In genomic region chr19:17309962-17310461, GRCh38 we compare ENCODE assay signal across 8 cellular contexts. TPM values are rescaled to one million over a fixed set of nuclear protein-coding genes. Genes with fewer than 3 reads are reported as not detected.
A peak's percentile ranks its signal among the peaks of the same experiment; 100 is the strongest.
DNase-seq lines count a peak whose midpoint lies in the region; ATAC-seq and TF ChIP-seq lines count a peak whose summit lies in the region.

No MANE protein-coding gene starts in this region.

- H3K27ac Mint-ChIP-seq in T-helper 1 cell treated with Interleukin-12 subunit alpha and Interleukin-12 subunit beta and Interleukin-4 antibody, amounts not matched to agents 30 μg/mL and 1 μg/mL, for 36 hours = peak overlapping the region; percentile 95

- H3K4me1 ChIP-seq in foreskin keratinocyte = peaks cover 8% of the 10 kb centered on the region

- H3K36me3 ChIP-seq in H7 (replicated peaks; ENCODE audit: control insufficient read depth, insufficient read depth, low read length) = peaks cover 6% of the 10 kb centered on the region

- H3K27me3 ChIP-seq in H7 (ENCODE audit: control insufficient read depth, insufficient read depth, low read length) (no peaks in the 10 kb centered on the region), foreskin keratinocyte (no peaks in the 10 kb centered on the region)

- DNase-seq in H7 (no peak), foreskin keratinocyte (no peak), posterior vena cava (ENCODE audit: low spot score) (no peak), NCI-H2029 treated with DMSO at 0.1 percent for 48 hours (lab: John Stamatoyannopoulos, UW) (no peak), globus pallidus (ENCODE audit: low spot score) (no peak)

- no peaks in the 10 kb centered on the region for H3K27me3 Mint-ChIP-seq in T-helper 1 cell treated with Interleukin-12 subunit alpha and Interleukin-12 subunit beta and Interleukin-4 antibody, amounts not matched to agents 30 μg/mL and 1 μg/mL, for 36 hours (ENCODE audit: low read depth)

- H3K4me3 ChIP-seq in H7 (ENCODE audit: insufficient read depth, low read depth, low read length) = peak overlapping the region; percentile 96
- H3K4me3 ChIP-seq in skin epidermis = peak overlapping the region; percentile 61 to 97 (median 90)

- H3K4me3 Mint-ChIP-seq in T-helper 1 cell treated with Interleukin-12 subunit alpha and Interleukin-12 subunit beta and Interleukin-4 antibody, amounts not matched to agents 30 μg/mL and 1 μg/mL, for 36 hours = peak overlapping the region; percentile 97

- H3K27ac ChIP-seq in foreskin keratinocyte = peak overlapping the region; percentile 13
- H3K27ac ChIP-seq in skin epidermis = peak overlapping the region; percentile 65 to 96 (median 88)

- H3K36me3 Mint-ChIP-seq in T-helper 1 cell treated with Interleukin-12 subunit alpha and Interleukin-12 subunit beta and Interleukin-4 antibody, amounts not matched to agents 30 μg/mL and 1 μg/mL, for 36 hours (ENCODE audit: low read depth) = peaks cover 10% of the 10 kb centered on the region

- ATAC-seq in foreskin keratinocyte (no peak), GM19035 (IDR thresholded peaks at IDR 0.05; ENCODE audit: unreplicated experiment) (no peak)

- no peaks in the 10 kb centered on the region for H3K9me3 Mint-ChIP-seq in T-helper 1 cell treated with Interleukin-12 subunit alpha and Interleukin-12 subunit beta and Interleukin-4 antibody, amounts not matched to agents 30 μg/mL and 1 μg/mL, for 36 hours

- intact Hi-C loops in posterior vena cava (cut with DNase I) = no loop called here

- no peak for TF ChIP-seq CTCF in foreskin keratinocyte (conservative IDR thresholded peaks at IDR 0.05)

- H3K4me1 Mint-ChIP-seq in T-helper 1 cell treated with Interleukin-12 subunit alpha and Interleukin-12 subunit beta and Interleukin-4 antibody, amounts not matched to agents 30 μg/mL and 1 μg/mL, for 36 hours (ENCODE audit: low read depth) = peaks cover 37% of the 10 kb centered on the region

RNA-seq across cellular contexts. Expression of gene DDA1, which starts 0.6 kb away (rescaled TPM):
- 32.8 and 50.8 TPM in 2 replicates for total RNA-seq in H7 (2014; rRNA removed; shearing (Covaris generic))
- total RNA-seq in foreskin keratinocyte (54.7 and 59.1 TPM in 2 replicates), posterior vena cava (10 to 100 TPM; 30.7 to 33.9 TPM)
- polyA plus RNA-seq in foreskin keratinocyte = 76.4 and 78.6 TPM in 2 replicates

RNA-seq across cellular contexts. Expression of gene MRPL34, which starts 4.3 kb away (rescaled TPM):
- total RNA-seq in H7 (2014; rRNA removed; shearing (Covaris generic)) = 76.7 and 121 TPM in 2 replicates
- total RNA-seq in foreskin keratinocyte (38.8 and 43.6 TPM in 2 replicates), posterior vena cava (10 to 100 TPM; 52.2 to 54.6 TPM)
- polyA plus RNA-seq in foreskin keratinocyte = 99.8 and 114 TPM in 2 replicates

RNA-seq across cellular contexts. Expression of gene ABHD8, which starts 6.8 kb away (rescaled TPM):
- 13.6 and 15.1 TPM in 2 replicates for total RNA-seq in H7 (2014; rRNA removed; shearing (Covaris generic))
- total RNA-seq in foreskin keratinocyte = 12.6 and 16.0 TPM in 2 replicates
- 14.4 and 17.6 TPM in 2 replicates for polyA plus RNA-seq in foreskin keratinocyte
- 1 to 10 TPM; 7.4 to 7.8 TPM for total RNA-seq in posterior vena cava

RNA-seq across cellular contexts. Expression of gene ANO8, which starts 24.6 kb away (rescaled TPM):
- total RNA-seq in H7 (2014; rRNA removed; shearing (Covaris generic)) = 6.9 and 7.5 TPM in 2 replicates
- total RNA-seq in foreskin keratinocyte (2.1 and 2.9 TPM in 2 replicates), posterior vena cava (10 to 100 TPM in 1 of 2 donors, 1 to 10 TPM in 1; 9.8 to 10.0 TPM)
- polyA plus RNA-seq in foreskin keratinocyte = 1.2 and 1.4 TPM in 2 replicates

RNA-seq across cellular contexts. Expression of gene GTPBP3, which starts 27.3 kb away (rescaled TPM):
- 63.0 and 64.9 TPM in 2 replicates for total RNA-seq in H7 (2014; rRNA removed; shearing (Covaris generic))
- total RNA-seq in foreskin keratinocyte (14.9 and 18.7 TPM in 2 replicates), posterior vena cava (10 to 100 TPM; 12.7 to 15.8 TPM)
- polyA plus RNA-seq in foreskin keratinocyte = 14.3 and 16.6 TPM in 2 replicates
